Comparison of ENCODE assay signal across 2 cellular contexts in the genomic region with DNA sequence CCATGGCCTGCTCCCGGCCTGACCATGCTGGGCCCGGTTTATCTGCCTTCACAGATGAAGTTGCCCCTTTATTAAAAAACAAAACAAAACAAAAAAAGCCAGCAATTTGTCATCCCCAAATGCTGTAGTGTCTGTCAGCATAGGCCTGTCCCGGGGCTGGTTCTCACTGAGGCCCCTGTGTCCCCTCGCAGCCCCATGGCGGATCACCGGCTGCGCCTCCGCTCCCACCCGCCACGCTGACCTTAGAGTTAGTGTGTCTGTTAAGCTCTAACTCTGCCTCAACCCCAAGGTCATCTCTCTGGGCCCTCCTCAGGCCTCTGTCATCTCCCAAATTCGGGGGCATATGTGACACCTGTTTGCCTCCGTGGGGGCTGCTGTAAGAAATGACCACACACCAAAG.
TF ChIP-seq lines count a peak whose summit lies in the region.

No MANE protein-coding gene starts in this region.

TF ChIP-seq in WTC11, 78 proteins besides CTCF, POLR2A, EP300 and RAD21 (continued from another document and continues in another):
- TF ChIP-seq ZNF121 (CRISPR knock-in tag; IDR thresholded peaks at IDR 0.05) (no peak), NFE2L1 (CRISPR knock-in tag; IDR thresholded peaks at IDR 0.05) (no peak), TEAD4 (CRISPR knock-in tag; IDR thresholded peaks at IDR 0.05) (no peak), GABPB1 (CRISPR knock-in tag; IDR thresholded peaks at IDR 0.05) (no peak), CREM (CRISPR knock-in tag; IDR thresholded peaks at IDR 0.05) (no peak), ZBTB21 (CRISPR knock-in tag; IDR thresholded peaks at IDR 0.05; ENCODE audit: borderline replicate concordance) (no peak), TEAD1 (CRISPR knock-in tag; IDR thresholded peaks at IDR 0.05) (no peak), JAZF1 (CRISPR knock-in tag; IDR thresholded peaks at IDR 0.05) (no peak), ZNF263 (CRISPR knock-in tag; IDR thresholded peaks at IDR 0.05; ENCODE audit: low read depth) (no peak)
- TF ChIP-seq, protein P1, sequence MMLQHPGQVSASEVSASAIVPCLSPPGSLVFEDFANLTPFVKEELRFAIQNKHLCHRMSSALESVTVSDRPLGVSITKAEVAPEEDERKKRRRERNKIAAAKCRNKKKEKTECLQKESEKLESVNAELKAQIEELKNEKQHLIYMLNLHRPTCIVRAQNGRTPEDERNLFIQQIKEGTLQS (CRISPR knock-in tag; conservative IDR thresholded peaks at IDR 0.05), result no peak
- TF ChIP-seq, protein P2, sequence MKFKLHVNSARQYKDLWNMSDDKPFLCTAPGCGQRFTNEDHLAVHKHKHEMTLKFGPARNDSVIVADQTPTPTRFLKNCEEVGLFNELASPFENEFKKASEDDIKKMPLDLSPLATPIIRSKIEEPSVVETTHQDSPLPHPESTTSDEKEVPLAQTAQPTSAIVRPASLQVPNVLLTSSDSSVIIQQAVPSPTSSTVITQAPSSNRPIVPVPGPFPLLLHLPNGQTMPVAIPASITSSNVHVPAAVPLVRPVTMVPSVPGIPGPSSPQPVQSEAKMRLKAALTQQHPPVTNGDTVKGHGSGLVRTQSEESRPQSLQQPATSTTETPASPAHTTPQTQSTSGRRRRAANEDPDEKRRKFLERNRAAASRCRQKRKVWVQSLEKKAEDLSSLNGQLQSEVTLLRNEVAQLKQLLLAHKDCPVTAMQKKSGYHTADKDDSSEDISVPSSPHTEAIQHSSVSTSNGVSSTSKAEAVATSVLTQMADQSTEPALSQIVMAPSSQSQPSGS (CRISPR knock-in tag; IDR thresholded peaks at IDR 0.05; ENCODE audit: borderline replicate concordance, low read depth), result no peak
- TF ChIP-seq, protein P3, sequence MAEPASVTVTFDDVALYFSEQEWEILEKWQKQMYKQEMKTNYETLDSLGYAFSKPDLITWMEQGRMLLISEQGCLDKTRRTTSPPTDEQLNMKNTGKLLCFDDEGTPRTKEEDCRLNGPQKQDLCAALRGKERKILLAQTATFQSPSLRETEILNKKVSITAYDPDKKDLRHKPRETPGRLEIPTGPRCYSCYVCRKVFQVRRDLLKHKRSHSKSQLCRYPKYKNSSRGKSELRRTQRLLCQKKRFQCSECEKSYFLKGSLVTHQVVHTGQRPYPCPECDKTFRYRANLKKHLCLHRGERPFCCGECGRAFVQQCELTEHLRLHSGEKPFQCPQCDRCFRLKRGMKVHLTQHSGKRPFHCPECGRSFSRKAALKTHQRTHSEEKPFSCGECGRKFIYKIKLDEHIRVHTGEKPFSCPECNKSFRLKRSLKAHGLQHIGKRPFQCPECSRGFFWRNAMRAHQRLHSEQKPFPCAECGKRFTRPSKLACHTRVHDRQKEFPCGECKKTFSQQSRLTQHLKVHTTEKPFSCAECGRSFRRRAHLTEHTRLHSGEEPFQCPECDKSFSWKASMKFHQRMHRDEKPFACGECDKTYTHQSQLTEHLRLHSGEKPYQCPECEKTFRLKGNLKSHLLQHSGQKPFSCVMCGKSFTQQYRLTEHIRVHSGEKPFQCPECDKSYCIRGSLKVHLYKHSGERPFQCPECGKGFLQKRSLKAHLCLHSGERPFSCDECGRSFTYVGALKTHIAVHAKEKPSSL (CRISPR knock-in tag; conservative IDR thresholded peaks at IDR 0.05), result no peak
- TF ChIP-seq, protein P4, sequence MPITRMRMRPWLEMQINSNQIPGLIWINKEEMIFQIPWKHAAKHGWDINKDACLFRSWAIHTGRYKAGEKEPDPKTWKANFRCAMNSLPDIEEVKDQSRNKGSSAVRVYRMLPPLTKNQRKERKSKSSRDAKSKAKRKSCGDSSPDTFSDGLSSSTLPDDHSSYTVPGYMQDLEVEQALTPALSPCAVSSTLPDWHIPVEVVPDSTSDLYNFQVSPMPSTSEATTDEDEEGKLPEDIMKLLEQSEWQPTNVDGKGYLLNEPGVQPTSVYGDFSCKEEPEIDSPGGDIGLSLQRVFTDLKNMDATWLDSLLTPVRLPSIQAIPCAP (CRISPR knock-in tag; IDR thresholded peaks at IDR 0.05), result no peak
- TF ChIP-seq, protein P5, sequence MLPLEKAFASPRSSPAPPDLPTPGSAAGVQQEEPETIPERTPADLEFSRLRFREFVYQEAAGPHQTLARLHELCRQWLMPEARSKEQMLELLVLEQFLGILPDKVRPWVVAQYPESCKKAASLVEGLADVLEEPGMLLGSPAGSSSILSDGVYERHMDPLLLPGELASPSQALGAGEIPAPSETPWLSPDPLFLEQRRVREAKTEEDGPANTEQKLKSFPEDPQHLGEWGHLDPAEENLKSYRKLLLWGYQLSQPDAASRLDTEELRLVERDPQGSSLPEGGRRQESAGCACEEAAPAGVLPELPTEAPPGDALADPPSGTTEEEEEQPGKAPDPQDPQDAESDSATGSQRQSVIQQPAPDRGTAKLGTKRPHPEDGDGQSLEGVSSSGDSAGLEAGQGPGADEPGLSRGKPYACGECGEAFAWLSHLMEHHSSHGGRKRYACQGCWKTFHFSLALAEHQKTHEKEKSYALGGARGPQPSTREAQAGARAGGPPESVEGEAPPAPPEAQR (CRISPR knock-in tag; IDR thresholded peaks at IDR 0.05), result no peak
- TF ChIP-seq, protein P6, sequence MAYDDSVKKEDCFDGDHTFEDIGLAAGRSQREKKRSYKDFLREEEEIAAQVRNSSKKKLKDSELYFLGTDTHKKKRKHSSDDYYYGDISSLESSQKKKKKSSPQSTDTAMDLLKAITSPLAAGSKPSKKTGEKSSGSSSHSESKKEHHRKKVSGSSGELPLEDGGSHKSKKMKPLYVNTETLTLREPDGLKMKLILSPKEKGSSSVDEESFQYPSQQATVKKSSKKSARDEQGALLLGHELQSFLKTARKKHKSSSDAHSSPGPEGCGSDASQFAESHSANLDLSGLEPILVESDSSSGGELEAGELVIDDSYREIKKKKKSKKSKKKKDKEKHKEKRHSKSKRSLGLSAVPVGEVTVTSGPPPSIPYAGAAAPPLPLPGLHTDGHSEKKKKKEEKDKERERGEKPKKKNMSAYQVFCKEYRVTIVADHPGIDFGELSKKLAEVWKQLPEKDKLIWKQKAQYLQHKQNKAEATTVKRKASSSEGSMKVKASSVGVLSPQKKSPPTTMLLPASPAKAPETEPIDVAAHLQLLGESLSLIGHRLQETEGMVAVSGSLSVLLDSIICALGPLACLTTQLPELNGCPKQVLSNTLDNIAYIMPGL (CRISPR knock-in tag; IDR thresholded peaks at IDR 0.05), result no peak

TF ChIP-seq in SK-N-SH, 30 proteins besides CTCF, POLR2A, EP300 and RAD21 (continued from another document):
- TF ChIP-seq RXRA (IDR thresholded peaks at IDR 0.05; ENCODE audit: borderline replicate concordance, low read depth) (no peak), NFIC (IDR thresholded peaks at IDR 0.05; ENCODE audit: borderline replicate concordance) (no peak), YY1 (IDR thresholded peaks at IDR 0.05; ENCODE audit: low read depth) (no peak), SMC3 (IDR thresholded peaks at IDR 0.05; ENCODE audit: low read depth, low read length) (no peak), POLR2AphosphoS5 (IDR thresholded peaks at IDR 0.05; ENCODE audit: low read depth, low read length) (no peak)
- TF ChIP-seq, protein P7, sequence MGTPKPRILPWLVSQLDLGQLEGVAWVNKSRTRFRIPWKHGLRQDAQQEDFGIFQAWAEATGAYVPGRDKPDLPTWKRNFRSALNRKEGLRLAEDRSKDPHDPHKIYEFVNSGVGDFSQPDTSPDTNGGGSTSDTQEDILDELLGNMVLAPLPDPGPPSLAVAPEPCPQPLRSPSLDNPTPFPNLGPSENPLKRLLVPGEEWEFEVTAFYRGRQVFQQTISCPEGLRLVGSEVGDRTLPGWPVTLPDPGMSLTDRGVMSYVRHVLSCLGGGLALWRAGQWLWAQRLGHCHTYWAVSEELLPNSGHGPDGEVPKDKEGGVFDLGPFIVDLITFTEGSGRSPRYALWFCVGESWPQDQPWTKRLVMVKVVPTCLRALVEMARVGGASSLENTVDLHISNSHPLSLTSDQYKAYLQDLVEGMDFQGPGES (IDR thresholded peaks at IDR 0.05; ENCODE audit: low read depth, low read length), result no peak
